Comparison of ENCODE assay signal across 23 cellular contexts in the genomic region with DNA sequence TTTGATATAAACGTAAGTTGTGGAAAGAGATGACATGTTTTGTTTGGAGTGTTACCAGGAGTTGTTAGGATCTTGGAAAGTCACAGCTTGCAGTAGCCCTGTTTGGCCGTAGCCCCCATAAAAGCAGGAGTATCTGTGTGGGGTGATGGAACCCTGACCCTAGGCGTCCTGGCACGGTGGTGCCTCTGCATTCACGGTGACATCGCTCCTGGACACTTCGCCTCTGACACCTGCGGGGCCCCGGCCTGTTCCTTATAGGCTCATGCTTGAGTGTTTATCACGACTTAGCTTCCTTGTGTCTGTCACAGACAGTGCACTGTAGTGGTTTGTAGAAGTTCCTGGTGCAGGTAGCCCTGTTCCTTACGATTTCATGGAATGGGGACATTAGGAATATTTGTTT.
"Had no signal": no experiment of that assay in that cellular context is flagged by ENCODE, and none has a peak within 500 bp of the region (broad histone marks: within the 10 kb centered on the region; RNA-seq: fewer than 3 reads in every experiment).

No MANE protein-coding gene starts in this region.

- DNase-seq: activated CD4-positive, alpha-beta T cell treated with anti-CD3 and anti-CD28 coated beads, Interleukin-2, amount 10 ng/mL, durations not matched to agents 7 days and 5 days; activated CD4-positive, CD25-positive, alpha-beta regulatory T cell treated with anti-CD3 and anti-CD28 coated beads, Interleukin-2, amount 50 U/mL, for 72 hours; activated CD8-positive, alpha-beta memory T cell treated with anti-CD3 and anti-CD28 coated beads, Interleukin-2, amount 10 ng/mL, durations not matched to agents 7 days and 5 days; activated CD8-positive, alpha-beta T cell treated with anti-CD3 and anti-CD28 coated beads for 36 hours; activated naive CD4-positive, alpha-beta T cell treated with Interleukin-2 at 50 U/mL for 16 hours; activated naive CD8-positive, alpha-beta T cell treated with anti-CD3 and anti-CD28 coated beads, Interleukin-2, amount 50 U/mL, for 24 hours; effector CD4-positive, alpha-beta T cell; erythroblast; foreskin fibroblast; naive thymus-derived CD4-positive, alpha-beta T cell; ovary; right cardiac atrium; stimulated activated CD4-positive, alpha-beta T cell treated with anti-CD3 and anti-CD28 coated beads, Interleukin-4, amount 100 ng/mL, for 24 hours; stimulated activated naive CD8-positive, alpha-beta T cell treated with anti-CD3 and anti-CD28 coated beads, Interleukin-15, Interleukin-2, amounts not matched to agents 100 U/mL and 50 U/mL, for 24 hours; T-cell had no signal

- H3K27me3 ChIP-seq: cardiac muscle cell, neural progenitor cell, ovary, thyroid gland had no signal

- H3K27ac ChIP-seq: neural progenitor cell, ovary, VCaP had no signal

- ATAC-seq: activated CD8-positive, alpha-beta memory T cell treated with anti-CD3 and anti-CD28 coated beads, Interleukin-2, amount 10 ng/mL, durations not matched to agents 7 days and 5 days; activated CD8-positive, alpha-beta T cell treated with anti-CD3 and anti-CD28 coated beads for 36 hours; activated naive CD8-positive, alpha-beta T cell treated with anti-CD3 and anti-CD28 coated beads, Interleukin-2, amount 50 U/mL, for 24 hours; naive thymus-derived CD4-positive, alpha-beta T cell; right cardiac atrium; stimulated activated naive CD8-positive, alpha-beta T cell treated with anti-CD3 and anti-CD28 coated beads, Interleukin-15, Interleukin-2, amounts not matched to agents 100 U/mL and 50 U/mL, for 24 hours; T-cell had no signal

- H3K9ac ChIP-seq: neural progenitor cell had no signal

- H3K36me3 ChIP-seq: cardiac muscle cell, neural progenitor cell, ovary, thyroid gland had no signal

- H2AFZ ChIP-seq: neural progenitor cell had no signal

- H3K27me3 Mint-ChIP-seq: activated CD4-positive, alpha-beta T cell treated with anti-CD3 and anti-CD28 coated beads, Interleukin-2, amount 10 ng/mL, durations not matched to agents 7 days and 5 days; activated CD8-positive, alpha-beta memory T cell treated with anti-CD3 and anti-CD28 coated beads, Interleukin-2, amount 10 ng/mL, durations not matched to agents 7 days and 5 days; activated CD8-positive, alpha-beta T cell treated with anti-CD3 and anti-CD28 coated beads for 36 hours; activated naive CD8-positive, alpha-beta T cell treated with anti-CD3 and anti-CD28 coated beads, Interleukin-2, amount 50 U/mL, for 24 hours; dendritic cell treated with granulocyte-macrophage colony-stimulating factor and Interleukin-4, amounts not matched to agents 40 ng/mL and 50 ng/mL, for 4 days; naive thymus-derived CD4-positive, alpha-beta T cell; T-cell had no signal

- H3K9me3 Mint-ChIP-seq: activated naive CD8-positive, alpha-beta T cell treated with anti-CD3 and anti-CD28 coated beads, Interleukin-2, amount 50 U/mL, for 24 hours; activated T-helper 2 cell treated with anti-CD3 and anti-CD28 coated beads, Interferon-gamma antibody, Interleukin-2, Interleukin-4, amounts not matched to agents 10 μg/mL and 5 μg/mL and 100 μg/mL, durations not matched to agents 14 hours and 24 hours and 36 hours; dendritic cell treated with granulocyte-macrophage colony-stimulating factor and Interleukin-4, amounts not matched to agents 40 ng/mL and 50 ng/mL, for 4 days; T-cell; T-helper 2 cell treated with Interferon-gamma antibody and Interleukin-4, amounts not matched to agents 5 μg/mL and 100 μg/mL, for 36 hours had no signal

- H3K9me3 ChIP-seq: ovary, thyroid gland had no signal

- H3K4me3 Mint-ChIP-seq: activated CD4-positive, alpha-beta T cell treated with anti-CD3 and anti-CD28 coated beads, Interleukin-2, amount 10 ng/mL, durations not matched to agents 7 days and 5 days; activated CD8-positive, alpha-beta memory T cell treated with anti-CD3 and anti-CD28 coated beads, Interleukin-2, amount 10 ng/mL, durations not matched to agents 7 days and 5 days; activated CD8-positive, alpha-beta T cell treated with anti-CD3 and anti-CD28 coated beads for 36 hours; activated naive CD8-positive, alpha-beta T cell treated with anti-CD3 and anti-CD28 coated beads, Interleukin-2, amount 50 U/mL, for 24 hours; dendritic cell treated with granulocyte-macrophage colony-stimulating factor and Interleukin-4, amounts not matched to agents 40 ng/mL and 50 ng/mL, for 4 days; naive thymus-derived CD4-positive, alpha-beta T cell; neural progenitor cell; T-cell; T-helper 2 cell treated with Interferon-gamma antibody and Interleukin-4, amounts not matched to agents 5 μg/mL and 100 μg/mL, for 36 hours had no signal

- H3K4me3 ChIP-seq: cardiac muscle cell, lung, neural progenitor cell, ovary, thyroid gland had no signal

- H3K27ac Mint-ChIP-seq: activated CD4-positive, alpha-beta T cell treated with anti-CD3 and anti-CD28 coated beads, Interleukin-2, amount 10 ng/mL, durations not matched to agents 7 days and 5 days; activated CD8-positive, alpha-beta memory T cell treated with anti-CD3 and anti-CD28 coated beads, Interleukin-2, amount 10 ng/mL, durations not matched to agents 7 days and 5 days; activated CD8-positive, alpha-beta T cell treated with anti-CD3 and anti-CD28 coated beads for 36 hours; activated naive CD8-positive, alpha-beta T cell treated with anti-CD3 and anti-CD28 coated beads, Interleukin-2, amount 50 U/mL, for 24 hours; activated T-helper 2 cell treated with anti-CD3 and anti-CD28 coated beads, Interferon-gamma antibody, Interleukin-2, Interleukin-4, amounts not matched to agents 10 μg/mL and 5 μg/mL and 100 μg/mL, durations not matched to agents 14 hours and 24 hours and 36 hours; dendritic cell treated with granulocyte-macrophage colony-stimulating factor and Interleukin-4, amounts not matched to agents 40 ng/mL and 50 ng/mL, for 4 days; neural progenitor cell; T-helper 2 cell treated with Interferon-gamma antibody and Interleukin-4, amounts not matched to agents 5 μg/mL and 100 μg/mL, for 36 hours had no signal

- H3K4me2 ChIP-seq: neural progenitor cell had no signal
